Comparison of ENCODE assay signal across 11 cellular contexts in the genomic region with DNA sequence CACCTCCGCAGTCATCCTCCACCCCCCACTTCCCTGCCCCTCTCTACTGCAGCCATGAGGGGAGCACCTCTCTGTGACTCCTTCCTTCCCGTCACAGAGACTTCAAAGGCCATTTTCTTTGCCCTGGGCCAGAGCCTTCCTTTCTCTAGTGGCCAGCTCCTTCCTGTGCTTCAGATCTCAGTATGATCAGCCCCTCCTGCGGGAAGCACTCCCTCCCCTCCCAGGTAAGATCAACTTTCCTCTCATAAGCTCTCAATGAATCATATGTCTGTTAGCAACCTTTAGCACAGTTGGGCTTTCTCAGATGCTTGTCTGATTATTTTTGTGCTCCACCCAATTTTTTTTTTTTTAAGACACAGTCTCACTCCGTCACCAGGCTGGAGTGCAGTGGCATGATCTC.
DNase-seq lines count a peak whose midpoint lies in the region; TF ChIP-seq lines count a peak whose summit lies in the region.
"Had no signal": no experiment of that assay in that cellular context is flagged by ENCODE, and none has a peak within 500 bp of the region (broad histone marks: within the 10 kb centered on the region; RNA-seq: fewer than 3 reads in every experiment).

No MANE protein-coding gene starts in this region.

- H3K4me2 ChIP-seq in hepatocyte = no peak overlapping the region

- TF ChIP-seq POLR2A in ovary (IDR thresholded peaks at IDR 0.05) = no peak

- 49% methylated on average over 4 of the region's 4 CpGs for WGBS in hepatocyte (ENCODE audit: low lambda C conversion rate, missing lambda C conversion rate)
- WGBS in ovary, 3 donors = 69 to 78% (median 69%) methylated on average over 4 of the region's 4 CpGs

- H3K27me3 ChIP-seq in WERI-Rb-1 (ENCODE audit: insufficient read depth, low read depth, severe bottlenecking) (no peaks in the 10 kb centered on the region), hepatocyte (peaks cover 3% of the 10 kb centered on the region), ovary (no peaks in the 10 kb centered on the region)

- no peaks in the 10 kb centered on the region for H4K20me1 ChIP-seq in hepatocyte (ENCODE audit: insufficient read depth, poor library complexity, severe bottlenecking)

- H2AFZ ChIP-seq in hepatocyte = no peak overlapping the region

- no peak for TF ChIP-seq CTCF in WERI-Rb-1 (IDR thresholded peaks at IDR 0.05; ENCODE audit: low read depth, low read length)
- TF ChIP-seq CTCF in hepatocyte (IDR thresholded peaks at IDR 0.05; ENCODE audit: poor library complexity) = no peak
- TF ChIP-seq CTCF in ovary (IDR thresholded peaks at IDR 0.05) = no peak

- H3K27me3 Mint-ChIP-seq in activated naive CD4-positive, alpha-beta T cell treated with anti-CD3 and anti-CD28 coated beads, Interleukin-2, amount 50 U/mL, for 24 hours = no peaks in the 10 kb centered on the region

- no peak overlapping the region for H3K4me3 ChIP-seq in WERI-Rb-1 (ENCODE audit: low read depth, low read length)
- H3K4me3 ChIP-seq in hepatocyte = no peak overlapping the region
- no peak overlapping the region for H3K4me3 ChIP-seq in ovary

- H3K9me3 ChIP-seq in WERI-Rb-1 (ENCODE audit: severe bottlenecking) = no peaks in the 10 kb centered on the region
- H3K9me3 ChIP-seq in hepatocyte (ENCODE audit: low read depth) = no peaks in the 10 kb centered on the region
- H3K9me3 ChIP-seq in ovary = no peaks in the 10 kb centered on the region

- DNase-seq in activated naive CD4-positive, alpha-beta T cell treated with anti-CD3 and anti-CD28 coated beads, Interleukin-2, amount 50 U/mL, for 16 hours = no peak
- DNase-seq in WERI-Rb-1 (no peak), hepatocyte (ENCODE audit: low spot score) (peak; percentile 62), ureter (ENCODE audit: low spot score) (peak; percentile 60), NCI-H345 treated with DMSO at 0.1 percent for 48 hours (lab: John Stamatoyannopoulos, UW; ENCODE audit: unreplicated experiment) (no peak), activated gamma-delta T cell treated with Interleukin-2 at 50 U/mL for 16 hours (no peak), ovary (no peak)
- DNase-seq: activated gamma-delta T cell, H9, NCI-H524 treated with DMSO at 0.1 percent for 48 hours had no signal

- intact Hi-C loops in ovary (cut with DNase I) = no loop called here

- H3K36me3 ChIP-seq in WERI-Rb-1 (no peaks in the 10 kb centered on the region), hepatocyte (replicated peaks; ENCODE audit: insufficient read depth, low read depth) (no peaks in the 10 kb centered on the region), ovary (no peaks in the 10 kb centered on the region)

- peak overlapping the region; percentile 68 for H3K27ac Mint-ChIP-seq in activated naive CD4-positive, alpha-beta T cell treated with anti-CD3 and anti-CD28 coated beads, Interleukin-2, amount 50 U/mL, for 24 hours

- no peaks in the 10 kb centered on the region for H3K36me3 Mint-ChIP-seq in activated naive CD4-positive, alpha-beta T cell treated with anti-CD3 and anti-CD28 coated beads, Interleukin-2, amount 50 U/mL, for 24 hours

- no peaks in the 10 kb centered on the region for H3K9me3 Mint-ChIP-seq in activated naive CD4-positive, alpha-beta T cell treated with anti-CD3 and anti-CD28 coated beads, Interleukin-2, amount 50 U/mL, for 24 hours
- H3K9me3 Mint-ChIP-seq: H9 had no signal

- H3K27ac ChIP-seq in WERI-Rb-1 = peak overlapping the region; percentile 71
- H3K27ac ChIP-seq in hepatocyte = peak overlapping the region; percentile 57
- H3K27ac ChIP-seq in ovary = no peak overlapping the region

- no peaks in the 10 kb centered on the region for H3K9me2 ChIP-seq in hepatocyte (replicated peaks; ENCODE audit: insufficient read depth)

- H3K79me2 ChIP-seq in hepatocyte = no peaks in the 10 kb centered on the region

- no peak for TF ChIP-seq EP300 in ovary (IDR thresholded peaks at IDR 0.05)

- H3K4me1 ChIP-seq in hepatocyte (ENCODE audit: insufficient read depth) (peaks cover 3% of the 10 kb centered on the region), ovary (ENCODE audit: insufficient read depth) (no peaks in the 10 kb centered on the region)

- no peak overlapping the region for H3K4me3 Mint-ChIP-seq in activated naive CD4-positive, alpha-beta T cell treated with anti-CD3 and anti-CD28 coated beads, Interleukin-2, amount 50 U/mL, for 24 hours
- H3K4me3 Mint-ChIP-seq: H9 had no signal

- peaks cover 56% of the 10 kb centered on the region for H3K4me1 Mint-ChIP-seq in activated naive CD4-positive, alpha-beta T cell treated with anti-CD3 and anti-CD28 coated beads, Interleukin-2, amount 50 U/mL, for 24 hours

Comparison
In these comparisons a context has a peak if more than half of its experiments do, and no peak if none do; other contexts are left out.
1. DNase-seq: peak in hepatocyte (single experiment) and ureter (single experiment); none in activated naive CD4-positive, alpha-beta T cell treated with anti-CD3 and anti-CD28 coated beads, Interleukin-2, amount 50 U/mL, for 16 hours (single experiment), WERI-Rb-1 (single experiment), NCI-H345 treated with DMSO at 0.1 percent for 48 hours (single experiment), activated gamma-delta T cell treated with Interleukin-2 at 50 U/mL for 16 hours (single experiment) and ovary (0 of 5).
2. H3K27ac ChIP-seq: peak in WERI-Rb-1 (single experiment) and hepatocyte (single experiment); none in ovary (0 of 2).